ENCODE assay signal across 16 cellular contexts in genomic region chr22:29096736-29097669, GRCh38. TPM values are rescaled to one million over a fixed set of nuclear protein-coding genes. Genes with fewer than 3 reads are reported as not detected.
DNase-seq lines count a peak whose midpoint lies in the region; ATAC-seq, FAIRE-seq and TF ChIP-seq lines count a peak whose summit lies in the region.
"Had no signal": no experiment of that assay in that cellular context is flagged by ENCODE, and none has a peak within 500 bp of the region (broad histone marks: within the 10 kb centered on the region; RNA-seq: fewer than 3 reads in every experiment).

No MANE protein-coding gene starts in this region.

- H3K36me3 ChIP-seq in K562 (ENCODE audit: control insufficient read depth, insufficient read depth, low read length) = peaks cover 2% of the 10 kb centered on the region; the same call in 1 of the 3 replicates
- no peaks in the 10 kb centered on the region for H3K36me3 ChIP-seq in hepatocyte (replicated peaks; ENCODE audit: insufficient read depth, low read depth)
- peaks cover 0 to 14% of the 10 kb centered on the region in 2 donors for H3K36me3 ChIP-seq in psoas muscle (ENCODE audit: insufficient read depth in 1 of 2, low read depth in 1 of 2)
- H3K36me3 ChIP-seq: breast epithelium, uterus had no signal

- TSS peak; percentile 39 for BruUV-seq in K562 (replicated peaks; lab: Mats Ljungman, UMichigan)

- CTCF ChIA-PET in K562 (lab: Yijun Ruan, JAX; ENCODE audit: low intra/inter-chr PET ratio) = no interaction called here
- CTCF ChIA-PET in activated CD8-positive, alpha-beta T cell treated with anti-CD3 and anti-CD28 coated beads, Interleukin-2, amount 10 ng/mL, durations not matched to agents 7 days and 5 days (lab: Charles Lee) = no interaction called here

- H4K20me1 ChIP-seq in K562 (replicated peaks; ENCODE audit: control insufficient read depth, insufficient read depth, low read length) = no peaks in the 10 kb centered on the region
- H4K20me1 ChIP-seq in hepatocyte (ENCODE audit: insufficient read depth, poor library complexity, severe bottlenecking) = no peaks in the 10 kb centered on the region

- peak overlapping the region in 1 of 2 experiments; percentile 67; a peak in 3 of 4 replicates for H3K9ac ChIP-seq in K562 (ENCODE audit: insufficient read depth in 1 of 2, low read depth in 2 of 2, low read length in 2 of 2)
- H3K9ac ChIP-seq: KMS-11 had no signal

- no peak overlapping the region for H3K4me3 Mint-ChIP-seq in activated CD8-positive, alpha-beta T cell treated with anti-CD3 and anti-CD28 coated beads, Interleukin-2, amount 10 ng/mL, durations not matched to agents 7 days and 5 days
- no peak overlapping the region for H3K4me3 Mint-ChIP-seq in activated T-helper 1 cell treated with anti-CD3 and anti-CD28 coated beads, Interleukin-12 subunit alpha, Interleukin-12 subunit beta, Interleukin-2, Interleukin-4 antibody, amounts not matched to agents 30 ng/mL and 10 ng/mL and 1 ng/mL, durations not matched to agents 14 hours and 24 hours and 36 hours
- H3K4me3 Mint-ChIP-seq: activated B cell treated with CpG ODN at 0.5 μM for 24 hours, H9 had no signal

- no peaks in the 10 kb centered on the region for H3K79me2 ChIP-seq in K562 (ENCODE audit: control insufficient read depth, insufficient read depth, low read length)
- no peaks in the 10 kb centered on the region for H3K79me2 ChIP-seq in hepatocyte

- no peak overlapping the region for H3K27ac Mint-ChIP-seq in activated CD8-positive, alpha-beta T cell treated with anti-CD3 and anti-CD28 coated beads, Interleukin-2, amount 10 ng/mL, durations not matched to agents 7 days and 5 days
- H3K27ac Mint-ChIP-seq in activated T-helper 1 cell treated with anti-CD3 and anti-CD28 coated beads, Interleukin-12 subunit alpha, Interleukin-12 subunit beta, Interleukin-2, Interleukin-4 antibody, amounts not matched to agents 30 ng/mL and 10 ng/mL and 1 ng/mL, durations not matched to agents 14 hours and 24 hours and 36 hours = no peak overlapping the region
- H3K27ac Mint-ChIP-seq: activated B cell treated with CpG ODN at 0.5 μM for 24 hours had no signal

- no peaks in the 10 kb centered on the region for H3K36me3 Mint-ChIP-seq in activated CD8-positive, alpha-beta T cell treated with anti-CD3 and anti-CD28 coated beads, Interleukin-2, amount 10 ng/mL, durations not matched to agents 7 days and 5 days (ENCODE audit: low read depth)
- H3K36me3 Mint-ChIP-seq in activated T-helper 1 cell treated with anti-CD3 and anti-CD28 coated beads, Interleukin-12 subunit alpha, Interleukin-12 subunit beta, Interleukin-2, Interleukin-4 antibody, amounts not matched to agents 30 ng/mL and 10 ng/mL and 1 ng/mL, durations not matched to agents 14 hours and 24 hours and 36 hours (ENCODE audit: low read depth) = no peaks in the 10 kb centered on the region

- no peak; a peak in 1 of 4 replicates for TF ChIP-seq RAD21 in K562 (CRISPR knock-in tag; conservative IDR thresholded peaks at IDR 0.05 in 1 of 2, IDR thresholded peaks at IDR 0.05 in 1 of 2)

- DNase-seq in HuH-7 (ENCODE audit: low spot score) = peak; percentile 85
- peak; percentile 21 to 77 (median 44) for DNase-seq in K562 (ENCODE audit: extremely low read depth in 1 of 4, low spot score in 3 of 4)
- no peak for DNase-seq in hepatocyte (ENCODE audit: low spot score)
- no peak for DNase-seq in psoas muscle
- no peak for DNase-seq in activated CD8-positive, alpha-beta T cell treated with anti-CD3 and anti-CD28 coated beads, Interleukin-2, amount 10 ng/mL, durations not matched to agents 7 days and 5 days
- DNase-seq in activated gamma-delta T cell (lab: John Stamatoyannopoulos, UW) = no peak
- no peak for DNase-seq in activated T-helper 1 cell treated with anti-CD3 and anti-CD28 coated beads, Interleukin-12 subunit alpha, Interleukin-12 subunit beta, Interleukin-2, Interleukin-4 antibody, amounts not matched to agents 30 ng/mL and 10 ng/mL and 1 ng/mL, durations not matched to agents 14 hours and 24 hours and 36 hours (ENCODE audit: low spot score)
- no peak for DNase-seq in stimulated activated CD4-positive, alpha-beta T cell treated with anti-CD3 and anti-CD28 coated beads, Interleukin-1b, Interleukin-23, amount 100 ng/mL, for 48 hours
- DNase-seq: activated B cell treated with CpG ODN at 0.5 μM for 24 hours, H9, NCI-H345, sigmoid colon, uterus had no signal

- intact Hi-C loops in K562 (cut with micrococcal nuclease) (no loop called here), psoas muscle (cut with DNase I) (no loop called here)
- intact Hi-C loops in activated T-helper 1 cell treated with anti-CD3 and anti-CD28 coated beads, Interleukin-12 subunit alpha, Interleukin-12 subunit beta, Interleukin-2, Interleukin-4 antibody, amounts not matched to agents 30 ng/mL and 10 ng/mL and 1 ng/mL, durations not matched to agents 14 hours and 24 hours and 36 hours (cut with micrococcal nuclease) = no loop called here

- H3K27me3 Mint-ChIP-seq in activated CD8-positive, alpha-beta T cell treated with anti-CD3 and anti-CD28 coated beads, Interleukin-2, amount 10 ng/mL, durations not matched to agents 7 days and 5 days (ENCODE audit: low read depth) = peaks cover 18% of the 10 kb centered on the region
- H3K27me3 Mint-ChIP-seq in activated T-helper 1 cell treated with anti-CD3 and anti-CD28 coated beads, Interleukin-12 subunit alpha, Interleukin-12 subunit beta, Interleukin-2, Interleukin-4 antibody, amounts not matched to agents 30 ng/mL and 10 ng/mL and 1 ng/mL, durations not matched to agents 14 hours and 24 hours and 36 hours (ENCODE audit: insufficient read depth) = peaks cover 22% of the 10 kb centered on the region

- TF ChIP-seq POLR2A in K562 (conservative IDR thresholded peaks at IDR 0.05) = 0 out of 2 replicates have a peak, but pooled peaks have one; percentile 31

- no peaks in the 10 kb centered on the region for H3K9me2 ChIP-seq in hepatocyte (replicated peaks; ENCODE audit: insufficient read depth)

- H2AFZ ChIP-seq in K562 (ENCODE audit: low read depth, low read length) (peak overlapping the region; percentile 83), hepatocyte (peak overlapping the region; percentile 12)

- ATAC-seq in K562 (peak; percentile 84), psoas muscle (peak in 3 of 4 donors; percentile 58 to 68 (median 63))
- no peak for ATAC-seq in activated CD8-positive, alpha-beta T cell treated with anti-CD3 and anti-CD28 coated beads, Interleukin-2, amount 10 ng/mL, durations not matched to agents 7 days and 5 days

- H3K4me2 ChIP-seq in K562 (ENCODE audit: insufficient read depth, low read length) (peak overlapping the region; percentile 58), hepatocyte (peak overlapping the region; percentile 8)
- H3K4me2 ChIP-seq: KMS-11 had no signal

- no peaks in the 10 kb centered on the region for H3K9me1 ChIP-seq in K562 (ENCODE audit: control insufficient read depth, insufficient read depth, low read length)

- H3K9me3 Mint-ChIP-seq in activated CD8-positive, alpha-beta T cell treated with anti-CD3 and anti-CD28 coated beads, Interleukin-2, amount 10 ng/mL, durations not matched to agents 7 days and 5 days (ENCODE audit: insufficient read depth) = no peaks in the 10 kb centered on the region
- no peaks in the 10 kb centered on the region for H3K9me3 Mint-ChIP-seq in activated T-helper 1 cell treated with anti-CD3 and anti-CD28 coated beads, Interleukin-12 subunit alpha, Interleukin-12 subunit beta, Interleukin-2, Interleukin-4 antibody, amounts not matched to agents 30 ng/mL and 10 ng/mL and 1 ng/mL, durations not matched to agents 14 hours and 24 hours and 36 hours
- H3K9me3 Mint-ChIP-seq: activated B cell treated with CpG ODN at 0.5 μM for 24 hours, H9 had no signal

- 13% methylated on average over 12 of the region's 13 CpGs for WGBS in K562 (ENCODE audit: insufficient coverage, low coverage, missing lambda C conversion rate)
- 53% methylated on average over 13 of the region's 13 CpGs for WGBS in hepatocyte (ENCODE audit: low lambda C conversion rate, missing lambda C conversion rate)
- WGBS in psoas muscle, 3 donors = 57 to 68% (median 60%) methylated on average over 13 of the region's 13 CpGs

- H3K27me3 ChIP-seq in K562 (ENCODE audit: control insufficient read depth in 2 of 2, insufficient read depth in 2 of 2, low read length in 2 of 2) (no peaks in the 10 kb centered on the region), hepatocyte (no peaks in the 10 kb centered on the region), psoas muscle (ENCODE audit: insufficient read depth in 3 of 3, low read length in 2 of 3) (no peaks in the 10 kb centered on the region)
- H3K27me3 ChIP-seq: breast epithelium, sigmoid colon, uterus had no signal

- H3K4me3 ChIP-seq in K562 (no peak overlapping the region; the same call in 1 of the 2 replicates), hepatocyte (no peak overlapping the region), psoas muscle (no peak overlapping the region)
- H3K4me3 ChIP-seq: breast epithelium, lung, sigmoid colon, uterus had no signal

- peaks cover 11 to 25% of the 10 kb centered on the region in 2 experiments; a peak in 4 of 5 replicates for H3K4me1 ChIP-seq in K562 (replicated peaks in 1 of 2; ENCODE audit: control insufficient read depth in 2 of 2, insufficient read depth in 2 of 2, low read length in 2 of 2)
- H3K4me1 ChIP-seq in hepatocyte (ENCODE audit: insufficient read depth) = peaks cover 19% of the 10 kb centered on the region
- H3K4me1 ChIP-seq in psoas muscle = peaks cover 7% of the 10 kb centered on the region
- H3K4me1 ChIP-seq: breast epithelium, uterus had no signal

- H3K27ac ChIP-seq in K562 (ENCODE audit: extremely low read depth, low read depth, low read length) = peak overlapping the region; percentile 88
- peak overlapping the region; percentile 42 for H3K27ac ChIP-seq in hepatocyte
- H3K27ac ChIP-seq in psoas muscle = peak overlapping the region; percentile 58
- H3K27ac ChIP-seq: breast epithelium, KMS-11, sigmoid colon, uterus had no signal

- TF ChIP-seq CTCF in K562 (IDR thresholded peaks at IDR 0.05 in 2 of 3, conservative IDR thresholded peaks at IDR 0.05 in 1 of 3; ENCODE audit: insufficient read depth in 2 of 3, low read depth in 1 of 3, low read length in 3 of 3) (no peak), hepatocyte (IDR thresholded peaks at IDR 0.05; ENCODE audit: poor library complexity) (no peak), psoas muscle (IDR thresholded peaks at IDR 0.05) (no peak)

- in situ Hi-C loops in K562 (cut with MboI) = no loop called here

- H3K9me3 ChIP-seq in K562 (replicated peaks; ENCODE audit: control insufficient read depth, insufficient read depth, low read depth, low read length) (no peaks in the 10 kb centered on the region), hepatocyte (ENCODE audit: low read depth) (no peaks in the 10 kb centered on the region), psoas muscle (no peaks in the 10 kb centered on the region)
- H3K9me3 ChIP-seq: breast epithelium, sigmoid colon, uterus had no signal

- peak; percentile 67 for TF ChIP-seq EP300 in K562 (IDR thresholded peaks at IDR 0.05; ENCODE audit: low read length)

- H3K4me1 Mint-ChIP-seq in activated CD8-positive, alpha-beta T cell treated with anti-CD3 and anti-CD28 coated beads, Interleukin-2, amount 10 ng/mL, durations not matched to agents 7 days and 5 days (ENCODE audit: low read depth) = no peaks in the 10 kb centered on the region
- H3K4me1 Mint-ChIP-seq in activated T-helper 1 cell treated with anti-CD3 and anti-CD28 coated beads, Interleukin-12 subunit alpha, Interleukin-12 subunit beta, Interleukin-2, Interleukin-4 antibody, amounts not matched to agents 30 ng/mL and 10 ng/mL and 1 ng/mL, durations not matched to agents 14 hours and 24 hours and 36 hours (ENCODE audit: low read depth) = no peaks in the 10 kb centered on the region
- H3K4me1 Mint-ChIP-seq: activated B cell treated with CpG ODN at 0.5 μM for 24 hours had no signal

- peak; percentile 79 for FAIRE-seq in K562 (lab: Jason Lieb, UNC)

- POLR2A ChIA-PET in K562 (lab: Yijun Ruan, JAX) = interaction anchor here (0.7 to 1.8 kb wide), 4 partner anchors 8 to 593 kb away, joined by 3 to 5 read pairs (median 4); no protein-coding TSS in a partner anchor
- POLR2A ChIA-PET in activated CD8-positive, alpha-beta T cell treated with anti-CD3 and anti-CD28 coated beads, Interleukin-2, amount 10 ng/mL, durations not matched to agents 7 days and 5 days (lab: Charles Lee) = interaction anchor here (0.9 kb wide), 1 partner anchor 19 kb away, joined by 3 read pairs; no protein-coding TSS in a partner anchor

RNA-seq across cellular contexts. Expression of gene KREMEN1, which starts 24.2 kb away (rescaled TPM):
- 3.6 and 5.0 TPM in 2 replicates for total RNA-seq in K562 (2011; cell fraction: chromatin; rRNA removed; ENCODE audit: low replicate concordance)
- 4.2 and 4.5 TPM in 2 replicates for total RNA-seq in K562 (2011; cell fraction: nucleolus; rRNA removed)
- 5.6 and 6.4 TPM in 2 replicates for total RNA-seq in K562 (2011; cell fraction: nucleoplasm; rRNA removed)
- total RNA-seq in K562 (2014; rRNA removed) = 3.8 and 5.1 TPM in 2 replicates
- total RNA-seq in K562 (2014; rRNA removed; fragmentation: Illumina TruSeq; extraction: Trizol) = 3.8 and 4.3 TPM in 2 replicates
- total RNA-seq in K562 (2015; rRNA removed; fragmentation: Illumina TruSeq; extraction: Trizol) = 5.0 and 6.1 TPM in 2 replicates
- 8.8 and 11.5 TPM in 2 replicates for total RNA-seq in K562 (2021)
- 2.2 and 3.2 TPM in 2 replicates for polyA plus RNA-seq in K562 (2011; rRNA removed)
- polyA plus RNA-seq in K562 (2011; cell fraction: cytosol; rRNA removed) = 3.2 and 6.4 TPM in 2 replicates
- polyA plus RNA-seq in K562 (2011; cell fraction: nucleus; rRNA removed) = 1.1 and 3.0 TPM in 2 replicates
- polyA plus RNA-seq in K562 (2012) = 6.8 and 12.0 TPM in 2 replicates
- 8.9 and 10.1 TPM in 2 replicates for polyA plus RNA-seq in K562 (2014; fragmentation: Illumina TruSeq; extraction: Trizol)
- polyA plus RNA-seq in K562 (2014; fragmentation: Nextera tagmentation; extraction: Ambion mirVana) = 1 to 10 TPM in 1 of 2 experiments, under 1 TPM in 1; 0.69 to 1.3 TPM
- polyA plus RNA-seq in K562 (2014; rRNA removed) = 4.5 and 4.9 TPM in 2 replicates
- 1.3 and 2.4 TPM in 2 replicates for polyA minus RNA-seq in K562 (2011; rRNA and poly(A)+ RNA removed)
- 2.7 and 4.5 TPM in 2 replicates for polyA minus RNA-seq in K562 (2011; cell fraction: cytosol; rRNA and poly(A)+ RNA removed)
- polyA minus RNA-seq in K562 (2011; cell fraction: nucleus; rRNA and poly(A)+ RNA removed) = 0.33 and 0.54 TPM in 2 replicates
- 8.3 and 10.5 TPM in 2 replicates for total RNA-seq in hepatocyte
- 7.5 and 9.0 TPM in 2 replicates for polyA plus RNA-seq in hepatocyte
- 10 to 100 TPM; 17.5 to 68.2 (median 38.0) TPM for total RNA-seq in psoas muscle
- polyA plus RNA-seq in psoas muscle = 10 to 100 TPM in 1 of 3 donors, 1 to 10 TPM in 2; 7.7 to 13.9 (median 8.8) TPM
- total RNA-seq in activated CD8-positive, alpha-beta T cell treated with anti-CD3 and anti-CD28 coated beads, Interleukin-2, amount 10 ng/mL, durations not matched to agents 7 days and 5 days = under 1 TPM in 1 of 2 experiments, not detected in 1; 0.16 TPM
- total RNA-seq in activated T-helper 1 cell treated with anti-CD3 and anti-CD28 coated beads, Interleukin-12 subunit alpha, Interleukin-12 subunit beta, Interleukin-2, Interleukin-4 antibody, amounts not matched to agents 30 ng/mL and 10 ng/mL and 1 ng/mL, durations not matched to agents 14 hours and 24 hours and 36 hours = 0.03 TPM in 1 of 2 replicates, not detected in the other
- total RNA-seq: activated B cell treated with CpG ODN at 0.5 μM for 24 hours had no signal

RNA-seq across cellular contexts. Expression of gene C22orf31, which starts 35.4 kb away (rescaled TPM):
- total RNA-seq in K562 (2011; cell fraction: chromatin; rRNA removed; ENCODE audit: low replicate concordance) = not detected in 2 replicates
- not detected in 2 replicates for total RNA-seq in K562 (2011; cell fraction: nucleolus; rRNA removed)
- total RNA-seq in K562 (2011; cell fraction: nucleoplasm; rRNA removed) = not detected in 2 replicates
- total RNA-seq in K562 (2014; rRNA removed) (not detected in 2 replicates), K562 (2014; rRNA removed; fragmentation: Illumina TruSeq; extraction: Trizol) (not detected in 2 replicates), K562 (2015; rRNA removed; fragmentation: Illumina TruSeq; extraction: Trizol) (not detected in 2 replicates), K562 (2021) (not detected in 2 replicates), hepatocyte (not detected in 2 replicates), psoas muscle (not detected)
- polyA plus RNA-seq in K562 (2011; rRNA removed) (not detected in 2 replicates), K562 (2014; fragmentation: Illumina TruSeq; extraction: Trizol) (not detected in 2 replicates), K562 (2014; fragmentation: Nextera tagmentation; extraction: Ambion mirVana) (not detected), K562 (2014; rRNA removed) (not detected in 2 replicates), hepatocyte (0.16 TPM in 1 of 2 replicates, not detected in the other), psoas muscle (not detected)
- polyA plus RNA-seq in K562 (2011; cell fraction: cytosol; rRNA removed) = not detected in 2 replicates
- not detected in 2 replicates for polyA plus RNA-seq in K562 (2011; cell fraction: nucleus; rRNA removed)
- not detected in 2 replicates for polyA plus RNA-seq in K562 (2012)
- polyA minus RNA-seq in K562 (2011; rRNA and poly(A)+ RNA removed) = not detected in 2 replicates
- polyA minus RNA-seq in K562 (2011; cell fraction: cytosol; rRNA and poly(A)+ RNA removed) = not detected in 2 replicates
- polyA minus RNA-seq in K562 (2011; cell fraction: nucleus; rRNA and poly(A)+ RNA removed) = not detected in 2 replicates
- not detected for total RNA-seq in activated CD8-positive, alpha-beta T cell treated with anti-CD3 and anti-CD28 coated beads, Interleukin-2, amount 10 ng/mL, durations not matched to agents 7 days and 5 days
- not detected in 2 replicates for total RNA-seq in activated T-helper 1 cell treated with anti-CD3 and anti-CD28 coated beads, Interleukin-12 subunit alpha, Interleukin-12 subunit beta, Interleukin-2, Interleukin-4 antibody, amounts not matched to agents 30 ng/mL and 10 ng/mL and 1 ng/mL, durations not matched to agents 14 hours and 24 hours and 36 hours
- total RNA-seq: activated B cell treated with CpG ODN at 0.5 μM for 24 hours, H9, lung, sigmoid colon, uterus had no signal

Comparison
In these comparisons a context has a peak if more than half of its experiments do, and no peak if none do; other contexts are left out.
1. DNase-seq: peak in HuH-7 (single experiment) and K562 (4 of 4); none in hepatocyte (single experiment), psoas muscle (0 of 2), activated CD8-positive, alpha-beta T cell treated with anti-CD3 and anti-CD28 coated beads, Interleukin-2, amount 10 ng/mL, durations not matched to agents 7 days and 5 days (single experiment), activated gamma-delta T cell (single experiment), activated T-helper 1 cell treated with anti-CD3 and anti-CD28 coated beads, Interleukin-12 subunit alpha, Interleukin-12 subunit beta, Interleukin-2, Interleukin-4 antibody, amounts not matched to agents 30 ng/mL and 10 ng/mL and 1 ng/mL, durations not matched to agents 14 hours and 24 hours and 36 hours (single experiment) and stimulated activated CD4-positive, alpha-beta T cell treated with anti-CD3 and anti-CD28 coated beads, Interleukin-1b, Interleukin-23, amount 100 ng/mL, for 48 hours (single experiment).
2. Peak in every context shown above with its lines, with median percentiles within 50 percentile points of each other: H3K27ac ChIP-seq.